Comparison of ENCODE assay signal across 39 cellular contexts in genomic region chrX:50514811-50515210, GRCh38. TPM values are rescaled to one million over a fixed set of nuclear protein-coding genes. Genes with fewer than 3 reads are reported as not detected.
"Had no signal": no experiment of that assay in that cellular context is flagged by ENCODE, and none has a peak within 500 bp of the region (broad histone marks: within the 10 kb centered on the region; RNA-seq: fewer than 3 reads in every experiment).

No MANE protein-coding gene starts in this region.

- H3K27me3 Mint-ChIP-seq: activated naive CD4-positive, alpha-beta T cell treated with anti-CD3 and anti-CD28 coated beads, Interleukin-2, amount 10 ng/mL, durations not matched to agents 7 days and 5 days; activated naive CD8-positive, alpha-beta T cell treated with anti-CD3 and anti-CD28 coated beads, Interleukin-2, amount 10 ng/mL, durations not matched to agents 7 days and 5 days; brain had no signal

- H3K4me1 Mint-ChIP-seq: activated naive CD4-positive, alpha-beta T cell treated with anti-CD3 and anti-CD28 coated beads, Interleukin-2, amount 10 ng/mL, durations not matched to agents 7 days and 5 days; activated naive CD4-positive, alpha-beta T cell treated with anti-CD3 and anti-CD28 coated beads, Interleukin-2, amount 50 U/mL, for 24 hours; activated naive CD8-positive, alpha-beta T cell treated with anti-CD3 and anti-CD28 coated beads for 36 hours; activated naive CD8-positive, alpha-beta T cell treated with anti-CD3 and anti-CD28 coated beads, Interleukin-2, amount 10 ng/mL, durations not matched to agents 7 days and 5 days; activated naive CD8-positive, alpha-beta T cell treated with anti-CD3 and anti-CD28 coated beads, Interleukin-2, amount 50 U/mL, for 24 hours; activated T-helper 17 cell treated with anti-CD3 and anti-CD28 coated beads, Interleukin-2, amount 50 U/mL, for 72 hours; brain; central memory CD8-positive, alpha-beta T cell had no signal

- H3K9me3 Mint-ChIP-seq: activated naive CD4-positive, alpha-beta T cell treated with anti-CD3 and anti-CD28 coated beads for 36 hours; activated naive CD4-positive, alpha-beta T cell treated with anti-CD3 and anti-CD28 coated beads, Interleukin-2, amount 10 ng/mL, durations not matched to agents 7 days and 5 days; activated naive CD4-positive, alpha-beta T cell treated with anti-CD3 and anti-CD28 coated beads, Interleukin-2, amount 50 U/mL, for 24 hours; activated naive CD4-positive, alpha-beta T cell treated with anti-CD3 and anti-CD28 coated beads, Interleukin-2, amount 50 U/mL, for 72 hours; activated naive CD8-positive, alpha-beta T cell treated with anti-CD3 and anti-CD28 coated beads for 36 hours; activated naive CD8-positive, alpha-beta T cell treated with anti-CD3 and anti-CD28 coated beads, Interleukin-2, amount 10 ng/mL, durations not matched to agents 7 days and 5 days; activated naive CD8-positive, alpha-beta T cell treated with anti-CD3 and anti-CD28 coated beads, Interleukin-2, amount 50 U/mL, for 24 hours; activated T-cell treated with anti-CD3 and anti-CD28 coated beads, Interleukin-2, amount 50 U/mL, for 24 hours; activated T-cell treated with anti-CD3 and anti-CD28 coated beads, Interleukin-2, amount 50 U/mL, for 4 hours; activated T-helper 1 cell treated with anti-CD3 and anti-CD28 coated beads, Interleukin-12 subunit alpha, Interleukin-12 subunit beta, Interleukin-2, Interleukin-4 antibody, amounts not matched to agents 30 ng/mL and 10 ng/mL and 1 ng/mL, durations not matched to agents 14 hours and 24 hours and 36 hours; activated T-helper 2 cell treated with anti-CD3 and anti-CD28 coated beads, Interferon-gamma antibody, Interleukin-2, Interleukin-4, amounts not matched to agents 10 μg/mL and 5 μg/mL and 100 μg/mL, durations not matched to agents 14 hours and 24 hours and 36 hours; brain; central memory CD8-positive, alpha-beta T cell had no signal

- H3K4me3 Mint-ChIP-seq: activated naive CD4-positive, alpha-beta T cell treated with anti-CD3 and anti-CD28 coated beads for 36 hours; activated naive CD4-positive, alpha-beta T cell treated with anti-CD3 and anti-CD28 coated beads, Interleukin-2, amount 10 ng/mL, durations not matched to agents 7 days and 5 days; activated naive CD4-positive, alpha-beta T cell treated with anti-CD3 and anti-CD28 coated beads, Interleukin-2, amount 50 U/mL, for 24 hours; activated naive CD8-positive, alpha-beta T cell; activated naive CD8-positive, alpha-beta T cell treated with anti-CD3 and anti-CD28 coated beads for 36 hours; activated naive CD8-positive, alpha-beta T cell treated with anti-CD3 and anti-CD28 coated beads, Interleukin-2, amount 10 ng/mL, durations not matched to agents 7 days and 5 days; activated naive CD8-positive, alpha-beta T cell treated with anti-CD3 and anti-CD28 coated beads, Interleukin-2, amount 50 U/mL, for 24 hours; activated T-cell treated with anti-CD3 and anti-CD28 coated beads, Interleukin-2, amount 50 U/mL, for 24 hours; activated T-cell treated with anti-CD3 and anti-CD28 coated beads, Interleukin-2, amount 50 U/mL, for 4 hours; activated T-cell treated with anti-CD3 and anti-CD28 coated beads, Interleukin-2, amount 50 U/mL, for 72 hours; activated T-helper 1 cell treated with anti-CD3 and anti-CD28 coated beads, Interleukin-12 subunit alpha, Interleukin-12 subunit beta, Interleukin-2, Interleukin-4 antibody, amounts not matched to agents 30 ng/mL and 10 ng/mL and 1 ng/mL, durations not matched to agents 14 hours and 24 hours and 36 hours; activated T-helper 17 cell treated with anti-CD3 and anti-CD28 coated beads, Interleukin-2, amount 50 U/mL, for 72 hours; brain; central memory CD8-positive, alpha-beta T cell had no signal

- H3K36me3 Mint-ChIP-seq: activated naive CD4-positive, alpha-beta T cell treated with anti-CD3 and anti-CD28 coated beads, Interleukin-2, amount 10 ng/mL, durations not matched to agents 7 days and 5 days; activated naive CD4-positive, alpha-beta T cell treated with anti-CD3 and anti-CD28 coated beads, Interleukin-2, amount 50 U/mL, for 24 hours; activated naive CD4-positive, alpha-beta T cell treated with anti-CD3 and anti-CD28 coated beads, Interleukin-2, amount 50 U/mL, for 72 hours; activated naive CD8-positive, alpha-beta T cell; activated naive CD8-positive, alpha-beta T cell treated with anti-CD3 and anti-CD28 coated beads for 36 hours; activated naive CD8-positive, alpha-beta T cell treated with anti-CD3 and anti-CD28 coated beads, Interleukin-2, amount 10 ng/mL, durations not matched to agents 7 days and 5 days; brain had no signal

- H3K27ac Mint-ChIP-seq: activated naive CD4-positive, alpha-beta T cell treated with anti-CD3 and anti-CD28 coated beads for 36 hours; activated naive CD4-positive, alpha-beta T cell treated with anti-CD3 and anti-CD28 coated beads, Interleukin-2, amount 10 ng/mL, durations not matched to agents 7 days and 5 days; activated naive CD4-positive, alpha-beta T cell treated with anti-CD3 and anti-CD28 coated beads, Interleukin-2, amount 50 U/mL, for 24 hours; activated naive CD4-positive, alpha-beta T cell treated with anti-CD3 and anti-CD28 coated beads, Interleukin-2, amount 50 U/mL, for 72 hours; activated naive CD8-positive, alpha-beta T cell; activated naive CD8-positive, alpha-beta T cell treated with anti-CD3 and anti-CD28 coated beads for 36 hours; activated naive CD8-positive, alpha-beta T cell treated with anti-CD3 and anti-CD28 coated beads, Interleukin-2, amount 10 ng/mL, durations not matched to agents 7 days and 5 days; activated naive CD8-positive, alpha-beta T cell treated with anti-CD3 and anti-CD28 coated beads, Interleukin-2, amount 50 U/mL, for 24 hours; activated T-cell treated with anti-CD3 and anti-CD28 coated beads, Interleukin-2, amount 50 U/mL, for 24 hours; activated T-cell treated with anti-CD3 and anti-CD28 coated beads, Interleukin-2, amount 50 U/mL, for 72 hours; activated T-helper 1 cell treated with anti-CD3 and anti-CD28 coated beads, Interleukin-12 subunit alpha, Interleukin-12 subunit beta, Interleukin-2, Interleukin-4 antibody, amounts not matched to agents 30 ng/mL and 10 ng/mL and 1 ng/mL, durations not matched to agents 14 hours and 24 hours and 36 hours; activated T-helper 17 cell treated with anti-CD3 and anti-CD28 coated beads, Interleukin-2, amount 50 U/mL, for 72 hours; activated T-helper 2 cell treated with anti-CD3 and anti-CD28 coated beads, Interferon-gamma antibody, Interleukin-2, Interleukin-4, amounts not matched to agents 10 μg/mL and 5 μg/mL and 100 μg/mL, durations not matched to agents 14 hours and 24 hours and 36 hours; brain had no signal

- DNase-seq: activated effector memory CD4-positive, alpha-beta T cell treated with anti-CD3 and anti-CD28 coated beads, Interleukin-2, amount 50 U/mL, for 16 hours; activated effector memory CD4-positive, alpha-beta T cell treated with Interleukin-2 at 50 U/mL for 16 hours; activated gamma-delta T cell; activated gamma-delta T cell treated with Interleukin-2 at 50 U/mL for 16 hours; activated naive CD4-positive, alpha-beta T cell; activated naive CD4-positive, alpha-beta T cell treated with anti-CD3 and anti-CD28 coated beads for 36 hours; activated naive CD4-positive, alpha-beta T cell treated with anti-CD3 and anti-CD28 coated beads, Interleukin-2, amount 10 ng/mL, durations not matched to agents 7 days and 5 days; activated naive CD4-positive, alpha-beta T cell treated with anti-CD3 and anti-CD28 coated beads, Interleukin-2, amount 50 U/mL, for 16 hours; activated naive CD4-positive, alpha-beta T cell treated with Interleukin-2 at 50 U/mL for 16 hours; activated naive CD8-positive, alpha-beta T cell treated with anti-CD3 and anti-CD28 coated beads for 36 hours; activated naive CD8-positive, alpha-beta T cell treated with anti-CD3 and anti-CD28 coated beads, Interleukin-2, amount 10 ng/mL, durations not matched to agents 7 days and 5 days; activated naive CD8-positive, alpha-beta T cell treated with anti-CD3 and anti-CD28 coated beads, Interleukin-2, amount 50 U/mL, for 24 hours; activated T-cell treated with anti-CD3 and anti-CD28 coated beads, Interleukin-2, amount 50 U/mL, for 1 hour; activated T-cell treated with anti-CD3 and anti-CD28 coated beads, Interleukin-2, amount 50 U/mL, for 24 hours; activated T-cell treated with anti-CD3 and anti-CD28 coated beads, Interleukin-2, amount 50 U/mL, for 4 hours; activated T-cell treated with anti-CD3 and anti-CD28 coated beads, Interleukin-2, amount 50 U/mL, for 48 hours; activated T-cell treated with anti-CD3 and anti-CD28 coated beads, Interleukin-2, amount 50 U/mL, for 72 hours; adrenal gland; amniotic stem cell; amygdala; anterior cingulate cortex; aorta; body of pancreas; brain microvascular endothelial cell; caudate nucleus; central memory CD4-positive, alpha-beta T cell; cerebellar nuclear complex had no signal

- ATAC-seq: activated naive CD4-positive, alpha-beta T cell treated with anti-CD3 and anti-CD28 coated beads, Interleukin-2, amount 50 U/mL, for 72 hours; activated naive CD8-positive, alpha-beta T cell treated with anti-CD3 and anti-CD28 coated beads, Interleukin-2, amount 50 U/mL, for 24 hours; activated T-cell treated with anti-CD3 and anti-CD28 coated beads, Interleukin-2, amount 50 U/mL, for 4 hours; activated T-cell treated with anti-CD3 and anti-CD28 coated beads, Interleukin-2, amount 50 U/mL, for 72 hours; activated T-helper 17 cell treated with anti-CD3 and anti-CD28 coated beads, Interleukin-2, amount 50 U/mL, for 72 hours; body of pancreas had no signal

RNA-seq across cellular contexts. Expression of gene DGKK, which starts 44.2 kb away (rescaled TPM):
- total RNA-seq: activated naive CD4-positive, alpha-beta T cell treated with anti-CD3 and anti-CD28 coated beads for 36 hours; activated naive CD4-positive, alpha-beta T cell treated with anti-CD3 and anti-CD28 coated beads, Interleukin-2, amount 50 U/mL, for 72 hours; activated naive CD8-positive, alpha-beta T cell treated with anti-CD3 and anti-CD28 coated beads for 36 hours; activated naive CD8-positive, alpha-beta T cell treated with anti-CD3 and anti-CD28 coated beads, Interleukin-2, amount 10 ng/mL, durations not matched to agents 7 days and 5 days; activated T-cell treated with anti-CD3 and anti-CD28 coated beads, Interleukin-2, amount 50 U/mL, for 72 hours; activated T-helper 1 cell treated with anti-CD3 and anti-CD28 coated beads, Interleukin-12 subunit alpha, Interleukin-12 subunit beta, Interleukin-2, Interleukin-4 antibody, amounts not matched to agents 30 ng/mL and 10 ng/mL and 1 ng/mL, durations not matched to agents 14 hours and 24 hours and 36 hours; activated T-helper 17 cell treated with anti-CD3 and anti-CD28 coated beads, Interleukin-2, amount 50 U/mL, for 72 hours; activated T-helper 2 cell treated with anti-CD3 and anti-CD28 coated beads, Interferon-gamma antibody, Interleukin-2, Interleukin-4, amounts not matched to agents 10 μg/mL and 5 μg/mL and 100 μg/mL, durations not matched to agents 14 hours and 24 hours and 36 hours; aorta; ascending aorta; body of pancreas; breast epithelium; bronchial epithelial cell; cardiac septum had no signal
